9 cellular contexts compared by ENCODE assay signal in the genomic region with DNA sequence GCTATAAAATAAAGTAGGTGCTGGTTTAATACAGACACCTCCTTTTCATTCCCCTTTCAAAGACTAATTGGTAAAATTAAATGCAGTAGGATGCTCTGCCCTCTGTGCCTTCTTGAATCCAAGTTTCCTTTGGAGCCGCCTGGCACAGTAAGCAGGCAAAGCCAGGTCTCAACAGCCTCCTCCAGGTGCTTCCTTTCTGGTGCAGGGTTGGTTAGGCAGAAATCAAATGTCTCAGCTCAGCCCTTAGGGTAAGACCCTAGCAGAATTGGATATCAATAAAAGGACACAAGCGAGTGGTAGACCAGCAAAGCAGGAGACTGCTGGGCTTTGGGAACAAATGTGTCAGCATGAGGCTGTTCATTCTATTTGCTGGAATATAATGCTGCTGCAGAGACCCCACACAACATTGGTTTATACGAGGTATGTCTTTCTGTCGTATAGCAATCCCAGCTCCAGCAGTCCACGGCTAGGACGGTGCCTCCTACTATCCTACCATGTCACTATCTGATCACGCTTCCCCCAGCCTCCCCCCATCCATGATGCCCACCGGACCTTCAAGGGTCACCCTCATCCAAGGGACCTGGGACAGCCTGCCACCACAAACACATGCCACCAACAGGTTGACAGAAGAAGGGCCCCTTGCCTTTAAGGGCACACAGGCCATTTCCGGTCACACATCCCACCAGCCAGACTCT. TPM values are rescaled to one million over a fixed set of nuclear protein-coding genes. Genes with fewer than 3 reads are reported as not detected.
DNase-seq lines count a peak whose midpoint lies in the region; ATAC-seq, FAIRE-seq and TF ChIP-seq lines count a peak whose summit lies in the region.
"Had no signal": no experiment of that assay in that cellular context is flagged by ENCODE, and none has a peak within 500 bp of the region (broad histone marks: within the 10 kb centered on the region; RNA-seq: fewer than 3 reads in every experiment).

No MANE protein-coding gene starts in this region.

- H3K23ac ChIP-seq in mesendoderm (ENCODE audit: low read length) = no peak overlapping the region

- H2BK5ac ChIP-seq in mesendoderm (ENCODE audit: low read length) = no peak overlapping the region

- no peaks in the 10 kb centered on the region for H3K9me2 ChIP-seq in PC-3 (replicated peaks; ENCODE audit: low read length)

- H3K9me3 ChIP-seq in PC-3 (ENCODE audit: low read length) = no peaks in the 10 kb centered on the region
- no peaks in the 10 kb centered on the region for H3K9me3 ChIP-seq in HepG2 (ENCODE audit: low read length)

- H3K9ac ChIP-seq in PC-3 (ENCODE audit: low read length) (peak overlapping the region; percentile 26), mesendoderm (ENCODE audit: low read length) (no peak overlapping the region), HepG2 (ENCODE audit: insufficient read depth, low read depth, low read length) (no peak overlapping the region)

- H3K4me2 ChIP-seq in PC-3 (ENCODE audit: low read length) (peak overlapping the region; percentile 72), mesendoderm (ENCODE audit: low read length) (no peak overlapping the region), HepG2 (ENCODE audit: low read depth, low read length) (no peak overlapping the region)

- H2BK120ac ChIP-seq in mesendoderm (ENCODE audit: low read depth, low read length) = no peak overlapping the region

- no peaks in the 10 kb centered on the region for H3K79me1 ChIP-seq in mesendoderm (ENCODE audit: low read length)

- H3K27ac ChIP-seq in PC-3 (ENCODE audit: low read length) = peak overlapping the region; percentile 86
- peak overlapping the region; percentile 95 for H3K27ac ChIP-seq in brain microvascular endothelial cell
- H3K27ac ChIP-seq in mesendoderm (ENCODE audit: low read depth, low read length) = no peak overlapping the region
- H3K27ac ChIP-seq in temporal lobe (ENCODE audit: low read depth, low read length) = peak overlapping the region; percentile 86
- H3K27ac ChIP-seq in HepG2 (ENCODE audit: extremely low read length, insufficient read depth, low read length) = no peak overlapping the region

- H3K4me3 ChIP-seq in PC-3 (ENCODE audit: low read length) (peak overlapping the region; percentile 38), brain microvascular endothelial cell (ENCODE audit: low read depth, low read length) (no peak overlapping the region), mesendoderm (ENCODE audit: low read length) (no peak overlapping the region), HepG2 (replicated peaks in 1 of 3; ENCODE audit: insufficient read depth in 1 of 3, low read depth in 2 of 3, low read length in 3 of 3) (no peak overlapping the region)

- H3F3A ChIP-seq in PC-3 (ENCODE audit: low read length, unreplicated experiment) = peaks cover 33% of the 10 kb centered on the region

- BruUV-seq in PC-3 (replicated peaks; lab: Mats Ljungman, UMichigan) (no TSS peak), HepG2 (replicated peaks; lab: Mats Ljungman, UMichigan) (no TSS peak)

- intact Hi-C loops in PC-3 (cut with micrococcal nuclease) = loop anchor here (2.0 to 10.0 kb wide), 2 partner anchors 64 to 74 kb away; a partner anchor contains a TSS
- intact Hi-C loops in HepG2 (cut with micrococcal nuclease; ENCODE audit: unreplicated experiment) = no loop called here

- H4K8ac ChIP-seq in mesendoderm (ENCODE audit: low read depth, low read length) = no peak overlapping the region

- H3K56ac ChIP-seq in mesendoderm (ENCODE audit: low read length) = peak overlapping the region; percentile 25

- no peak for TF ChIP-seq POLR2A in HepG2 (IDR thresholded peaks at IDR 0.05; ENCODE audit: insufficient read depth in 1 of 2, low read depth in 2 of 2, low read length in 2 of 2)

- WGBS in mesendoderm (ENCODE audit: extremely low coverage, insufficient coverage, low lambda C conversion rate) = no CpG with 5 or more reads among the region's 9 CpGs
- 96% methylated on average over 9 of the region's 9 CpGs for WGBS in HepG2 (ENCODE audit: low lambda C conversion rate)

- no peak for DNase-seq in PC-3
- DNase-seq in brain microvascular endothelial cell = no peak
- DNase-seq in mesendoderm = no peak
- DNase-seq in anterior cingulate cortex (lab: John Stamatoyannopoulos, UW) = no peak
- DNase-seq in HepG2 (ENCODE audit: low spot score) = no peak
- DNase-seq: DMS79 treated with DMSO at 0.1 percent for 48 hours, NCI-H510A treated with DMSO at 0.1 percent for 48 hours had no signal

- H3K4ac ChIP-seq in mesendoderm (ENCODE audit: low read depth, low read length) = no peak overlapping the region

- in situ Hi-C loops in brain microvascular endothelial cell (cut with HindIII; ENCODE audit: low pct_ligation_motif_present, low sequenced_read_pairs) (no loop called here), HepG2 (cut with HindIII; ENCODE audit: extremely low pct_ligation_motif_present, low pct_unique_long_range_greater_than_20kb) (no loop called here)

- H4K5ac ChIP-seq in mesendoderm (ENCODE audit: low read length) = no peak overlapping the region

- FAIRE-seq in HepG2 (lab: Jason Lieb, UNC) = no peak

- no peak for ATAC-seq in PC-3
- no peak for ATAC-seq in HG03460 (IDR thresholded peaks at IDR 0.05; ENCODE audit: unreplicated experiment)
- ATAC-seq in HepG2 = no peak

- CTCF ChIA-PET in PC-3 (lab: Charles Lee) (interaction anchor here (0.6 kb wide), 1 partner anchor 73 kb away, joined by 3 read pairs; no protein-coding TSS in a partner anchor), HepG2 (lab: Yijun Ruan, JAX; ENCODE audit: low intra/inter-chr PET ratio, low total read pairs) (no interaction called here)

- peaks cover 13% of the 10 kb centered on the region; the same call in 1 of the 2 replicates for H4K20me1 ChIP-seq in PC-3 (ENCODE audit: low read length)
- no peaks in the 10 kb centered on the region for H4K20me1 ChIP-seq in HepG2 (ENCODE audit: insufficient read depth, low read length)

- H2AK5ac ChIP-seq in mesendoderm (ENCODE audit: low read length) = no peak overlapping the region

- peaks cover 62% of the 10 kb centered on the region for H3K4me1 ChIP-seq in PC-3 (ENCODE audit: insufficient read depth, low read length)
- peaks cover 10% of the 10 kb centered on the region for H3K4me1 ChIP-seq in mesendoderm (ENCODE audit: control insufficient read depth, low read depth, low read length)
- peaks cover 9% of the 10 kb centered on the region for H3K4me1 ChIP-seq in HepG2 (ENCODE audit: insufficient read depth, low read length)

- H3K79me2 ChIP-seq in PC-3 (ENCODE audit: low read length) (0 out of 2 replicates have a peak, but pooled peaks cover 6% of the 10 kb centered on the region), mesendoderm (ENCODE audit: control insufficient read depth, insufficient read depth, low read length) (no peaks in the 10 kb centered on the region), HepG2 (ENCODE audit: insufficient read depth, low read length) (no peaks in the 10 kb centered on the region)

- POLR2A ChIA-PET in PC-3 (lab: Charles Lee; ENCODE audit: unreplicated experiment) (no interaction called here), HepG2 (lab: Yijun Ruan, JAX) (no interaction called here)

- H3K36me3 ChIP-seq in PC-3 (ENCODE audit: low read depth, low read length) (peaks cover 70% of the 10 kb centered on the region), brain microvascular endothelial cell (replicated peaks) (peaks cover 74% of the 10 kb centered on the region), mesendoderm (ENCODE audit: control insufficient read depth, insufficient read depth, low read length) (peaks cover 5% of the 10 kb centered on the region), HepG2 (replicated peaks in 1 of 2; ENCODE audit: control insufficient read depth in 1 of 2, insufficient read depth in 2 of 2, low read length in 2 of 2) (peaks cover 0 to 5% of the 10 kb centered on the region in 2 experiments; a peak in 1 of 5 replicates)

- H3K18ac ChIP-seq in mesendoderm (ENCODE audit: low read length) = no peak overlapping the region

- no peak for TF ChIP-seq RAD21 in HepG2 (CRISPR knock-in tag; IDR thresholded peaks at IDR 0.05)

- TF ChIP-seq CTCF in PC-3 (conservative IDR thresholded peaks at IDR 0.05; ENCODE audit: low read depth, low read length) (no peak), brain microvascular endothelial cell (IDR thresholded peaks at IDR 0.05; ENCODE audit: low read depth, low read length, missing control alignments) (no peak), HepG2 (CRISPR knock-in tag; IDR thresholded peaks at IDR 0.05) (no peak)

- no peak overlapping the region for H2BK15ac ChIP-seq in mesendoderm (replicated peaks; ENCODE audit: low read depth)

- TF ChIP-seq EP300 in HepG2 (IDR thresholded peaks at IDR 0.05; ENCODE audit: low read depth in 2 of 2, low read length in 2 of 2) (no peak), HepG2 (CRISPR knock-in tag; IDR thresholded peaks at IDR 0.05; ENCODE audit: borderline replicate concordance) (no peak)

- H3K27me3 ChIP-seq in PC-3 (ENCODE audit: low read length) = no peaks in the 10 kb centered on the region
- H3K27me3 ChIP-seq in brain microvascular endothelial cell (replicated peaks) = no peaks in the 10 kb centered on the region
- H3K27me3 ChIP-seq in mesendoderm (ENCODE audit: insufficient read depth, low read length, poor library complexity) = no peaks in the 10 kb centered on the region
- H3K27me3 ChIP-seq in HepG2 (ENCODE audit: control insufficient read depth in 1 of 2, insufficient read depth in 2 of 2, low read length in 2 of 2) = no peaks in the 10 kb centered on the region

- H2AFZ ChIP-seq in PC-3 (ENCODE audit: low read length) (no peak overlapping the region), HepG2 (ENCODE audit: low read length) (no peak overlapping the region)

RNA-seq across cellular contexts. Expression of a gene that starts 58.4 kb away (rescaled TPM):
- total RNA-seq in PC-3 (2014; rRNA removed) = 1,259 and 1,457 TPM in 2 replicates
- 15.4 TPM for polyA plus RNA-seq in mesendoderm (2013, experiment 1 of 2)
- 17.2 TPM for polyA plus RNA-seq in mesendoderm (2013, experiment 2 of 2)
- 42.0 TPM for total RNA-seq in temporal lobe
- total RNA-seq in HepG2 (2016; rRNA removed; fragmentation: Illumina TruSeq; extraction: Trizol) = 6.2 and 7.8 TPM in 2 replicates
- 2.0 and 2.6 TPM in 2 replicates for total RNA-seq in HepG2 (2016; cell fraction: cytosol; rRNA removed; fragmentation: Illumina TruSeq; extraction: Trizol; ENCODE audit: low read depth)
- 6.2 and 7.8 TPM in 2 replicates for total RNA-seq in HepG2 (2016; cell fraction: insoluble cytoplasmic fraction; rRNA removed; fragmentation: Illumina TruSeq; extraction: Trizol)
- total RNA-seq in HepG2 (2016; cell fraction: membrane; rRNA removed; fragmentation: Illumina TruSeq; extraction: Trizol) = 5.4 and 5.5 TPM in 2 replicates
- 4.8 and 5.3 TPM in 2 replicates for total RNA-seq in HepG2 (2016; cell fraction: nucleus; rRNA removed; fragmentation: Illumina TruSeq; extraction: Trizol)
- polyA plus RNA-seq in HepG2 (2011; rRNA removed) = 7.4 and 10.8 TPM in 2 replicates
- polyA plus RNA-seq in HepG2 (2011; cell fraction: cytosol; rRNA removed) = 3.5 and 4.8 TPM in 2 replicates
- 27.6 and 31.4 TPM in 2 replicates for polyA plus RNA-seq in HepG2 (2011; cell fraction: nucleus; rRNA removed)
- polyA plus RNA-seq in HepG2 (2012) = 7.0 and 8.4 TPM in 2 replicates
- 2.3 and 2.7 TPM in 2 replicates for polyA plus RNA-seq in HepG2 (2016; cell fraction: cytosol; fragmentation: Illumina TruSeq; extraction: Trizol; ENCODE audit: low read depth)
- 8.9 and 9.2 TPM in 2 replicates for polyA plus RNA-seq in HepG2 (2016; cell fraction: insoluble cytoplasmic fraction; fragmentation: Illumina TruSeq; extraction: Trizol; ENCODE audit: low read depth)
- 4.9 and 5.3 TPM in 2 replicates for polyA plus RNA-seq in HepG2 (2016; cell fraction: membrane; fragmentation: Illumina TruSeq; extraction: Trizol; ENCODE audit: low read depth)
- 9.2 and 12.8 TPM in 2 replicates for polyA plus RNA-seq in HepG2 (2016; cell fraction: nucleus; fragmentation: Illumina TruSeq; extraction: Trizol; ENCODE audit: insufficient read depth, low read depth)
- polyA minus RNA-seq in HepG2 (2011; rRNA and poly(A)+ RNA removed; ENCODE audit: low replicate concordance) = 5.0 and 63.8 TPM in 2 replicates
- polyA minus RNA-seq in HepG2 (2011; cell fraction: cytosol; rRNA and poly(A)+ RNA removed) = 4.1 and 4.3 TPM in 2 replicates
- polyA minus RNA-seq in HepG2 (2011; cell fraction: nucleus; rRNA and poly(A)+ RNA removed) = 7.7 and 11.3 TPM in 2 replicates

Comparison
In these comparisons a context has a peak if more than half of its experiments do, and no peak if none do; other contexts are left out.
1. H3K27ac ChIP-seq: peak in PC-3 (single experiment), brain microvascular endothelial cell (single experiment) and temporal lobe (single experiment); none in mesendoderm (single experiment) and HepG2 (single experiment).
2. RNA of a gene that starts 58.4 kb away (total RNA-seq): 1,259 to 1,457 TPM in PC-3; 42.0 TPM in temporal lobe (single experiment) and 2.0 to 7.8 TPM in HepG2; every median in the first group is over 10 times any median in the second.